Comparison of ENCODE assay signal across 8 cellular contexts in the genomic region with DNA sequence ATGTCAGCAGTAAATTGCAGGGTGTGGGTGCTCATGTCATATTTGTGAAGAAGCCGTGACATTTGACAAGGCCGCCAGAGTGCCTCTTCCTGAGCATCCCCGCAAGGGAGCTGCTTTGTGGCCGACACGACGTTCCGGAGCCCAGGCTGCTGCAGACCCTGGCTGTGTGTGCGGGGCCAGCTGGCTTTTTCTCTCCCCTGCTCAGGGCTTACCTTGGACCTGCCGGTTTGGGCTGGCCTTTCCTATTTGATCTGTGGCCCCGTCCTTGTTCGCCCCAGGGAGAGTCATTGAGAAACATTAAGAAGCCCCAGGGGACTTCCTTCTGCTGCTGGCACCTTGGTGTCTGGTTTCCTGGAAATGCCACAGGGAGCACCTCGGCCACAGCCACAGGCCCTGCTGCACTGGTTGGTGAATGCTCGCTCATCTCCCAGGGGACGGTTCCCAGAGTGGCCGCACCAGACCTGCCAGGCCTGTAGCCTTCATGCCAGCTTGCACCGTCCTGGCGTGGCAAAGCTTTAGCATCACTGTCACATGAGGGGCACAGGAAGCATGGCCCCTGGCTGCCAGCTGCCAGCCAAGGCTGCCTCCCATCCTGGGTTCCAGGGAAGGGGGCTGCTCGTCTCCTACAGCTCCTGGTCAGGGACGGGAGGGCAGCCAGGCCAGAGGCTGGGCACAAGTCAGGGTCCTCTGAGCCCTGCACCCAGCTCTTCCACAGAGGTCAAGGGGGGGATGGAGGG. TPM values are rescaled to one million over a fixed set of nuclear protein-coding genes. Genes with fewer than 3 reads are reported as not detected.
DNase-seq lines count a peak whose midpoint lies in the region; ATAC-seq, FAIRE-seq and TF ChIP-seq lines count a peak whose summit lies in the region.

No MANE protein-coding gene starts in this region.

- H3K4me3 Mint-ChIP-seq in brain, result peak overlapping the region in 3 of 5 experiments; percentile 84 to 97 (median 85)

- TF ChIP-seq POLR2A in ovary (IDR thresholded peaks at IDR 0.05) (no peak), H54 (IDR thresholded peaks at IDR 0.05; ENCODE audit: low read depth, low read length) (no peak)

- POLR2A ChIA-PET in OCI-LY7 (lab: Charles Lee), result interaction anchor here (0.5 to 0.8 kb wide), 4 partner anchors 154 to 219 kb away, joined by 3 read pairs; no protein-coding TSS in a partner anchor

- BruUV-seq in OCI-LY7 (replicated peaks; lab: Mats Ljungman, UMichigan), result no TSS peak

- H3K27ac Mint-ChIP-seq in brain, result peak overlapping the region in 3 of 5 experiments; percentile 95 to 98 (median 96)

- peak overlapping the region; percentile 95 for H3K9ac ChIP-seq in DND-41 (ENCODE audit: low read depth, low read length)

- H3K36me3 ChIP-seq in DND-41 (ENCODE audit: insufficient read depth, low read length) (peaks cover 94% of the 10 kb centered on the region), OCI-LY7 (ENCODE audit: insufficient read depth, low read length) (peaks cover 96% of the 10 kb centered on the region), ovary (no peaks in the 10 kb centered on the region)

- H3K36me3 Mint-ChIP-seq in brain, result no peaks in the 10 kb centered on the region

- no peaks in the 10 kb centered on the region for H3K9me2 ChIP-seq in OCI-LY7 (ENCODE audit: insufficient read depth, low read length)

- H3K79me2 ChIP-seq in DND-41 (ENCODE audit: insufficient read depth, low read length) (peaks cover 100% of the 10 kb centered on the region), OCI-LY7 (ENCODE audit: insufficient read depth, low read depth, low read length) (peaks cover 99% of the 10 kb centered on the region)

- DNase-seq in DND-41, result peak; percentile 77
- peak; percentile 46 for DNase-seq in OCI-LY7 (ENCODE audit: low spot score)
- DNase-seq in ovary, result peak in 4 of 5 donors; percentile 16 to 32 (median 19)
- DNase-seq in H54 (ENCODE audit: insufficient read length, low spot score), result no peak
- DNase-seq in LoVo (ENCODE audit: low spot score), result no peak
- DNase-seq in kidney glomerular epithelial cell (lab: John Stamatoyannopoulos, UW), result no peak
- no peak for DNase-seq in pons (ENCODE audit: low spot score)

- H3K4me3 ChIP-seq in DND-41 (ENCODE audit: low read depth in 1 of 2, low read length in 2 of 2) (peak overlapping the region in 1 of 2 experiments; percentile 35; a peak in 2 of 4 replicates), OCI-LY7 (ENCODE audit: low read depth, low read length, poor library complexity, severe bottlenecking) (peak overlapping the region; percentile 87), ovary (no peak overlapping the region)

- ATAC-seq in DND-41 (ENCODE audit: insufficient read depth, low read depth), result peak; percentile 25

- peaks cover 80% of the 10 kb centered on the region for H4K20me1 ChIP-seq in DND-41 (ENCODE audit: insufficient read depth, low read length)
- peaks cover 7% of the 10 kb centered on the region; the same call in 1 of the 2 replicates for H4K20me1 ChIP-seq in OCI-LY7 (ENCODE audit: insufficient read depth, low read length)

- peaks cover 4% of the 10 kb centered on the region for H3K27me3 Mint-ChIP-seq in brain

- no peaks in the 10 kb centered on the region for H3K9me3 Mint-ChIP-seq in brain

- peaks cover 59% of the 10 kb centered on the region for H3K4me1 Mint-ChIP-seq in brain

- H2AFZ ChIP-seq in DND-41 (ENCODE audit: low read depth, low read length), result no peak overlapping the region
- H2AFZ ChIP-seq in OCI-LY7 (ENCODE audit: low read length), result no peak overlapping the region

- intact Hi-C loops in OCI-LY7 (cut with micrococcal nuclease; ENCODE audit: unreplicated experiment), result no loop called here
- intact Hi-C loops in ovary (cut with DNase I), result loop anchor here in 2 of 4 donors (5.0 to 10.0 kb wide), 2 partner anchors 36 to 123 kb away; a partner anchor contains a TSS

- no peaks in the 10 kb centered on the region for H3K27me3 ChIP-seq in DND-41 (ENCODE audit: insufficient read depth, low read length, poor library complexity)
- H3K27me3 ChIP-seq in ovary, result no peaks in the 10 kb centered on the region

- no peaks in the 10 kb centered on the region for H3K9me3 ChIP-seq in DND-41 (ENCODE audit: insufficient read depth, low read length, severe bottlenecking)
- no peaks in the 10 kb centered on the region for H3K9me3 ChIP-seq in OCI-LY7 (ENCODE audit: low read length)
- H3K9me3 ChIP-seq in ovary, result no peaks in the 10 kb centered on the region

- CTCF ChIA-PET in OCI-LY7 (lab: Charles Lee; ENCODE audit: unreplicated experiment), result no interaction called here

- H3K27ac ChIP-seq in DND-41 (ENCODE audit: low read length) (peak overlapping the region; percentile 95), OCI-LY7 (ENCODE audit: low read depth, low read length, poor library complexity, severe bottlenecking) (peak overlapping the region; percentile 98), ovary (no peak overlapping the region)

- H3K4me2 ChIP-seq in DND-41 (ENCODE audit: insufficient read depth, low read length), result peak overlapping the region; percentile 96
- H3K4me2 ChIP-seq in OCI-LY7 (ENCODE audit: low read length), result peak overlapping the region; percentile 97

- TF ChIP-seq EP300 in ovary (IDR thresholded peaks at IDR 0.05), result no peak

- H3K4me1 ChIP-seq in DND-41 (ENCODE audit: insufficient read depth, low read length) (peaks cover 96% of the 10 kb centered on the region), OCI-LY7 (ENCODE audit: insufficient read depth, low read length, poor library complexity, severe bottlenecking) (peaks cover 92% of the 10 kb centered on the region), ovary (ENCODE audit: insufficient read depth) (peaks cover 52% of the 10 kb centered on the region)

- TF ChIP-seq CTCF in DND-41 (IDR thresholded peaks at IDR 0.05; ENCODE audit: borderline replicate concordance, extremely low read depth, low read length, poor library complexity, severe bottlenecking), result no peak
- no peak for TF ChIP-seq CTCF in OCI-LY7 (conservative IDR thresholded peaks at IDR 0.05; ENCODE audit: low read length)
- no peak for TF ChIP-seq CTCF in brain (conservative IDR thresholded peaks at IDR 0.05)
- no peak for TF ChIP-seq CTCF in ovary (IDR thresholded peaks at IDR 0.05)

- 77 to 87% (median 78%) methylated on average over 17 to 19 of the region's 19 CpGs for WGBS in ovary, 3 donors

- FAIRE-seq in H54 (lab: Jason Lieb, UNC), result no peak

RNA-seq across cellular contexts. Expression of a gene that starts 5.4 kb away (rescaled TPM):
- 379 and 397 TPM in 2 replicates for total RNA-seq in OCI-LY7 (2014; rRNA removed; shearing (Covaris generic))
- total RNA-seq in OCI-LY7 (2022), result 280 and 373 TPM in 2 replicates
- 92.8 TPM for polyA plus RNA-seq in brain (ENCODE audit: insufficient read depth, low read depth, low replicate concordance)
- 10 to 100 TPM; 24.8 to 58.1 (median 49.0) TPM for total RNA-seq in ovary
- 10 to 100 TPM; 21.5 to 39.3 TPM for polyA plus RNA-seq in ovary

RNA-seq across cellular contexts. Expression of a gene that starts 17.4 kb away (rescaled TPM):
- 101 and 136 TPM in 2 replicates for total RNA-seq in OCI-LY7 (2014; rRNA removed; shearing (Covaris generic))
- total RNA-seq in OCI-LY7 (2022) (119 and 136 TPM in 2 replicates), ovary (10 to 100 TPM; 35.6 to 60.9 (median 44.6) TPM)
- polyA plus RNA-seq in brain (ENCODE audit: insufficient read depth, low read depth, low replicate concordance) (35.3 TPM), ovary (10 to 100 TPM in 1 of 2 donors, 1 to 10 TPM in 1; 5.6 to 29.3 TPM)

RNA-seq across cellular contexts. Expression of a gene that starts 31.6 kb away (rescaled TPM):
- total RNA-seq in OCI-LY7 (2014; rRNA removed; shearing (Covaris generic)), result 8.4 and 9.2 TPM in 2 replicates
- total RNA-seq in OCI-LY7 (2022) (18.5 and 22.0 TPM in 2 replicates), ovary (10 to 100 TPM; 37.9 to 69.9 (median 52.1) TPM)
- polyA plus RNA-seq in brain (ENCODE audit: insufficient read depth, low read depth, low replicate concordance) (10.2 TPM), ovary (10 to 100 TPM; 18.1 to 32.1 TPM)

Comparison
In these comparisons a context has a peak if more than half of its experiments do, and no peak if none do; other contexts are left out.
1. DNase-seq: peak in DND-41 (single experiment), OCI-LY7 (single experiment) and ovary (4 of 5); none in H54 (single experiment), LoVo (single experiment), kidney glomerular epithelial cell (single experiment) and pons (single experiment).
2. H3K27ac ChIP-seq: peak in DND-41 (single experiment) and OCI-LY7 (single experiment); none in ovary (0 of 2).
3. RNA of a gene that starts 5.4 kb away (total RNA-seq): 280 to 397 TPM in OCI-LY7; 24.8 to 58.1 TPM in ovary; every median in the first group is over 4 times any median in the second.